8 cellular contexts compared by ENCODE assay signal in genomic region chr11:13384837-13385417, GRCh38.
DNase-seq lines count a peak whose midpoint lies in the region; ATAC-seq, FAIRE-seq and TF ChIP-seq lines count a peak whose summit lies in the region.

No MANE protein-coding gene starts in this region.

- no peak for ATAC-seq in HG02884 (IDR thresholded peaks at IDR 0.05; ENCODE audit: unreplicated experiment)

- H3K27ac ChIP-seq in VCaP, result no peak overlapping the region

- DNase-seq in CD1c-positive myeloid dendritic cell (ENCODE audit: extremely low spot score), result peak; percentile 25
- DNase-seq in GM18507 (ENCODE audit: extremely low spot score, insufficient read length, low read depth), result no peak
- peak; percentile 45 for DNase-seq in NB4 (ENCODE audit: low read depth)
- peak; percentile 69 for DNase-seq in fibroblast of peridontal ligament (ENCODE audit: extremely low read depth)
- peak; percentile 37 for DNase-seq in pons (ENCODE audit: low spot score)
- no peak for DNase-seq in islet precursor cell

- H3K4me3 ChIP-seq in NB4 (ENCODE audit: low read depth, low read length), result no peak overlapping the region

- peak; percentile 52 for TF ChIP-seq CTCF in NB4 (IDR thresholded peaks at IDR 0.05; ENCODE audit: low read depth, low read length)
- TF ChIP-seq CTCF in VCaP (conservative IDR thresholded peaks at IDR 0.05), result peak; percentile 84

- TF ChIP-seq POLR2A in NB4 (IDR thresholded peaks at IDR 0.05; ENCODE audit: extremely low read depth, insufficient read length), result no peak

- FAIRE-seq in GM18507 (lab: Jason Lieb, UNC), result peak; percentile 64

Comparison
In these comparisons a context has a peak if more than half of its experiments do, and no peak if none do; other contexts are left out.
1. DNase-seq: peak in CD1c-positive myeloid dendritic cell (single experiment), NB4 (single experiment), fibroblast of peridontal ligament (single experiment) and pons (single experiment); none in GM18507 (single experiment) and islet precursor cell (single experiment).